8 cellular contexts compared by ENCODE assay signal in genomic region chr18:47595816-47596501, GRCh38.
DNase-seq lines count a peak whose midpoint lies in the region; ATAC-seq and TF ChIP-seq lines count a peak whose summit lies in the region.

No MANE protein-coding gene starts in this region.

- no peak for ATAC-seq in stimulated activated naive CD8-positive, alpha-beta T cell treated with anti-CD3 and anti-CD28 coated beads, Interleukin-15, Interleukin-2, amounts not matched to agents 100 U/mL and 50 U/mL, for 24 hours

- peaks cover 2% of the 10 kb centered on the region for H3K9me3 Mint-ChIP-seq in activated naive CD4-positive, alpha-beta T cell treated with anti-CD3 and anti-CD28 coated beads, Interleukin-2, amount 10 ng/mL, durations not matched to agents 7 days and 5 days
- H3K9me3 Mint-ChIP-seq in endothelial cell (ENCODE audit: unreplicated experiment) = no peaks in the 10 kb centered on the region

- H3K27ac ChIP-seq in coronary artery = no peak overlapping the region

- H3K36me3 Mint-ChIP-seq in activated naive CD4-positive, alpha-beta T cell treated with anti-CD3 and anti-CD28 coated beads, Interleukin-2, amount 10 ng/mL, durations not matched to agents 7 days and 5 days = no peaks in the 10 kb centered on the region
- H3K36me3 Mint-ChIP-seq in endothelial cell (ENCODE audit: low read depth, unreplicated experiment) = peaks cover 4% of the 10 kb centered on the region

- H3K27me3 Mint-ChIP-seq in activated naive CD4-positive, alpha-beta T cell treated with anti-CD3 and anti-CD28 coated beads, Interleukin-2, amount 10 ng/mL, durations not matched to agents 7 days and 5 days = peaks cover 18% of the 10 kb centered on the region
- H3K27me3 Mint-ChIP-seq in endothelial cell (ENCODE audit: unreplicated experiment) = peaks cover 4% of the 10 kb centered on the region

- CTCF ChIA-PET in activated naive CD4-positive, alpha-beta T cell treated with anti-CD3 and anti-CD28 coated beads, Interleukin-2, amount 10 ng/mL, durations not matched to agents 7 days and 5 days (lab: Charles Lee) = interaction anchor here (2.1 kb wide), 1 partner anchor 11 kb away, joined by 4 read pairs; no protein-coding TSS in a partner anchor

- no peak overlapping the region for H3K4me3 ChIP-seq in coronary artery

- no peak overlapping the region for H3K4me3 Mint-ChIP-seq in activated naive CD4-positive, alpha-beta T cell treated with anti-CD3 and anti-CD28 coated beads, Interleukin-2, amount 10 ng/mL, durations not matched to agents 7 days and 5 days
- peak overlapping the region; percentile 44 for H3K4me3 Mint-ChIP-seq in endothelial cell (ENCODE audit: unreplicated experiment)

- no peak overlapping the region for H3K27ac Mint-ChIP-seq in activated naive CD4-positive, alpha-beta T cell treated with anti-CD3 and anti-CD28 coated beads, Interleukin-2, amount 10 ng/mL, durations not matched to agents 7 days and 5 days
- H3K27ac Mint-ChIP-seq in endothelial cell (ENCODE audit: unreplicated experiment) = no peak overlapping the region

- peak; percentile 72 for TF ChIP-seq CTCF in endothelial cell (IDR thresholded peaks at IDR 0.05; ENCODE audit: unreplicated experiment)
- TF ChIP-seq CTCF in coronary artery (IDR thresholded peaks at IDR 0.05) = no peak

- no peaks in the 10 kb centered on the region for H3K4me1 Mint-ChIP-seq in activated naive CD4-positive, alpha-beta T cell treated with anti-CD3 and anti-CD28 coated beads, Interleukin-2, amount 10 ng/mL, durations not matched to agents 7 days and 5 days
- H3K4me1 Mint-ChIP-seq in endothelial cell (ENCODE audit: unreplicated experiment) = peaks cover 45% of the 10 kb centered on the region

- peak; percentile 23 for DNase-seq in activated naive CD4-positive, alpha-beta T cell treated with anti-CD3 and anti-CD28 coated beads, Interleukin-2, amount 10 ng/mL, durations not matched to agents 7 days and 5 days
- DNase-seq in activated naive CD4-positive, alpha-beta T cell treated with Interleukin-2 at 50 U/mL for 16 hours = no peak
- peak; percentile 6 for DNase-seq in NCI-H460 (ENCODE audit: extremely low read depth, low read depth)
- DNase-seq in endothelial cell (ENCODE audit: low spot score) = peak; percentile 37
- DNase-seq in stimulated activated naive CD8-positive, alpha-beta T cell treated with anti-CD3 and anti-CD28 coated beads, Interleukin-15, Interleukin-2, amounts not matched to agents 100 U/mL and 50 U/mL, for 24 hours = peak; percentile 44
- DNase-seq in NCI-H2227 treated with DMSO at 0.1 percent for 48 hours (lab: John Stamatoyannopoulos, UW) = no peak
- no peak for DNase-seq in ureter (ENCODE audit: low spot score)
- no peak for DNase-seq in coronary artery (ENCODE audit: low spot score)

Comparison
In these comparisons a context has a peak if more than half of its experiments do, and no peak if none do; other contexts are left out.
1. DNase-seq: peak in activated naive CD4-positive, alpha-beta T cell treated with anti-CD3 and anti-CD28 coated beads, Interleukin-2, amount 10 ng/mL, durations not matched to agents 7 days and 5 days (single experiment), NCI-H460 (single experiment), endothelial cell (single experiment) and stimulated activated naive CD8-positive, alpha-beta T cell treated with anti-CD3 and anti-CD28 coated beads, Interleukin-15, Interleukin-2, amounts not matched to agents 100 U/mL and 50 U/mL, for 24 hours (single experiment); none in activated naive CD4-positive, alpha-beta T cell treated with Interleukin-2 at 50 U/mL for 16 hours (single experiment), NCI-H2227 treated with DMSO at 0.1 percent for 48 hours (single experiment), ureter (single experiment) and coronary artery (single experiment).